ENCODE assay signal across 3 cellular contexts in the genomic region with DNA sequence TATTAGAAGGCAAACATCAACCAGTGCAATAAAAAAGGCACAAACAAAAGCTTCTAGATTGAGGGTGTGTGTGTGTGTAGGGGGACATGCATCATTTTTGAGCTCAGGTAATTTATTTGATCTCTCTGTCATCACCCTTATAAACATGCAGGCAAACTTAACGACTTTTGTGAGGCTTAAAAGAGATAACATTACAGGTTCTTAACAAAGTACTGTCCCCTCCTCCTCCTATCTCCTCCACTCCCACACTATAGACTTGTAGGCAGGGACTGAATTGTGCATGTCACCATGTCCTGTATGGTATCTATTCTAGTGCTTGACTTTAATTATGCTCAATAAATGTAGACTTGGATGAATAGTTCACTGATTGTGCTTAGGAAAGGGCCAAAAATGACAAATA.
"Had no signal": no experiment of that assay in that cellular context is flagged by ENCODE, and none has a peak within 500 bp of the region (broad histone marks: within the 10 kb centered on the region; RNA-seq: fewer than 3 reads in every experiment).

No MANE protein-coding gene starts in this region.

- DNase-seq: GDM1, GF-D8 had no signal

- H3K4me3 ChIP-seq: GM12878 had no signal

- ATAC-seq: GM12878 had no signal
